Comparison of ENCODE assay signal across 8 cellular contexts in the genomic region with DNA sequence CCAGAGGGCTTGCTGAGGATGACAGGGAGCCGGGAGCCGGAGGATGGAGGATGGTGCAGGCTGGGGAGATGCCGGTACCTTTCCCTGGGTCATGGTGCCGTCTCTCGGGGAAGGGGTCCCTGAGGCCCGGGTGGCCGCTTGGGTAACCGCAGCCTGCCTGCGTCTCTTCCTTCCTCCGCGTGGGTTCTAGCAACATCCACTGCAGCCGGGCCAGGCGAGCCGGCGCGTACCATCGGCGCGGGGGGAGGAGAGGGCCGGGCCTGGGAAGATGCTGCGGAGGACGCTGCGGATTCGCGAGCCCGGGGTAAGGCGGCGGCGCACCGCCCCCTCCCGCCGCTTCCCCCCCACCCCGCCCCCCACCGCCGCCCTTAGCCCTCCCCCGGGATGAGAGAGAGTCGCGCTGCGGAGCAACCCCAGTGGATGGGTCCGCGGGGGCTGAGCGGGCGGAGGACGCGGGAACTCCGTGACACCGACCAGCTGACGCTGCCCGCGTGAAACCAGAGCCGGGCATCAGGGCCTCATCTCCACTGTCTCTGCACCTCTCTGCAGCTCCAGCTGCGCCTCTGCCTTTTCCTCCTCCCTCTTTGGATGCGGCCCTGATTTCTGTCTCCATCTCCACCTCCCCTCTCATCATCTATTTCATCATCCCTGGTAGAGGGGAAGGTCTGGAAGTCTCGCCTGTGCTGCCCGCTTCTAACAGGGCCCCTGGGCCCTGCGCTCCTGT. TPM values are rescaled to one million over a fixed set of nuclear protein-coding genes. Genes with fewer than 3 reads are reported as not detected.
DNase-seq lines count a peak whose midpoint lies in the region; ATAC-seq, FAIRE-seq and TF ChIP-seq lines count a peak whose summit lies in the region.

A gene (minus strand): TSS at position 201 of the 724 bp plus-strand sequence. CDS start 108 bp downstream, at position 93.

- H3K9ac ChIP-seq in H9 (ENCODE audit: extremely low read depth, insufficient read length, low read length): no peak within 1 kb of the TSS

- no peak within 1 kb of the TSS for H3K27ac ChIP-seq in H9 (ENCODE audit: insufficient read length, low read depth, low read length)
- no peak within 1 kb of the TSS for H3K27ac ChIP-seq in iPS DF 6.9 (ENCODE audit: low read length)
- peak within 1 kb of the TSS in 4 of 8 donors; percentile 11 to 49 (median 34) for H3K27ac ChIP-seq in spleen

- H3K18ac ChIP-seq in H9 (ENCODE audit: insufficient read length, low read depth, low read length): peak within 1 kb of the TSS; percentile 75

- H3K4me1 ChIP-seq in H9 (ENCODE audit: insufficient read depth, low read length): no peaks in the 10 kb centered on the region
- H3K4me1 ChIP-seq in iPS DF 6.9 (ENCODE audit: control insufficient read depth, insufficient read depth, low read length): no peaks in the 10 kb centered on the region
- peaks cover 0 to 19% (median 12%) of the 10 kb centered on the region in 6 donors for H3K4me1 ChIP-seq in spleen

- H3K27ac Mint-ChIP-seq in H9: no peak within 1 kb of the TSS

- no peaks in the 10 kb centered on the region; a peak in 1 of 7 replicates for H3K36me3 Mint-ChIP-seq in H9 (ENCODE audit: insufficient read depth in 1 of 3, low read depth in 3 of 3)

- no peak within 1 kb of the TSS for H3K23ac ChIP-seq in H9 (ENCODE audit: insufficient read length, low read depth, low read length)

- no peak within 1 kb of the TSS for H3T11ph ChIP-seq in H9 (ENCODE audit: low read length)

- H4K91ac ChIP-seq in H9 (ENCODE audit: insufficient read length, low read depth, low read length): no peak within 1 kb of the TSS

- H4K5ac ChIP-seq in H9 (ENCODE audit: insufficient read length, low read depth, low read length): no peak within 1 kb of the TSS

- TF ChIP-seq CTCF in H9 (conservative IDR thresholded peaks at IDR 0.05) (no peak), spleen (IDR thresholded peaks at IDR 0.05 in 8 of 11, conservative IDR thresholded peaks at IDR 0.05 in 3 of 11) (no peak)

- peak within 1 kb of the TSS; percentile 1 for H2BK120ac ChIP-seq in H9 (ENCODE audit: low read depth, low read length, poor library complexity, severe bottlenecking)

- H3K4me3 Mint-ChIP-seq in H9: peak within 1 kb of the TSS; percentile 59 to 75

- intact Hi-C loops in spleen (cut with DNase I; ENCODE audit: low total_unique reads): no loop called here

- H3K4me3 ChIP-seq in iPS DF 6.9 (ENCODE audit: low read length): peak within 1 kb of the TSS; percentile 13; the same call in 1 of the 2 replicates
- H3K4me3 ChIP-seq in spleen: peak within 1 kb of the TSS; percentile 4 to 68 (median 35)

- DNase-seq in H9 (peak; percentile 62), SK-N-DZ (ENCODE audit: low spot score) (peak; percentile 90), anterior cingulate cortex (lab: John Stamatoyannopoulos, UW) (peak; percentile 50 to 98 (median 90)), iPS DF 6.9 (ENCODE audit: low read depth, low spot score) (no peak), spleen (peak; percentile 80), A172 (ENCODE audit: low spot score) (no peak), urothelium cell line (ENCODE audit: low spot score) (no peak)

- no peaks in the 10 kb centered on the region for H3K23me2 ChIP-seq in H9 (ENCODE audit: insufficient read length, low read depth, low read length, poor library complexity, severe bottlenecking)

- no peak within 1 kb of the TSS for H2BK5ac ChIP-seq in H9 (ENCODE audit: insufficient read length, low read length)

- ATAC-seq in HG03521 (IDR thresholded peaks at IDR 0.05; ENCODE audit: unreplicated experiment): no peak

- no peak for TF ChIP-seq POLR2A in spleen (IDR thresholded peaks at IDR 0.05)

- H3K4me2 ChIP-seq in H9 (ENCODE audit: insufficient read depth, insufficient read length, low read length): peak within 1 kb of the TSS; percentile 66

- H3K9me3 ChIP-seq in H9 (ENCODE audit: control insufficient read depth, low read depth, low read length) (no peaks in the 10 kb centered on the region), iPS DF 6.9 (ENCODE audit: control insufficient read depth, insufficient read depth, low read length) (no peaks in the 10 kb centered on the region), spleen (no peaks in the 10 kb centered on the region)

- no peaks in the 10 kb centered on the region for H3K36me3 ChIP-seq in iPS DF 6.9 (ENCODE audit: control insufficient read depth, insufficient read depth, low read length)
- no peaks in the 10 kb centered on the region for H3K36me3 ChIP-seq in spleen

- H3K14ac ChIP-seq in H9 (ENCODE audit: insufficient read depth, low read length): peak within 1 kb of the TSS; percentile 63

- peaks cover 65% of the 10 kb centered on the region for H3K27me3 Mint-ChIP-seq in H9 (ENCODE audit: low read depth)

- WGBS in H9 (ENCODE audit: extremely low coverage, insufficient read length, low lambda C conversion rate): no CpG with 5 or more reads among the region's 56 CpGs
- no CpG with 5 or more reads among the region's 56 CpGs for WGBS in iPS DF 6.9 (ENCODE audit: insufficient coverage, insufficient read length)
- 4 to 11% (median 6%) methylated on average over 20 to 55 of the region's 56 CpGs for WGBS in spleen, 5 donors

- H3K4ac ChIP-seq in H9 (ENCODE audit: low read depth, low read length): no peak within 1 kb of the TSS

- no peaks in the 10 kb centered on the region for H3K79me1 ChIP-seq in H9 (ENCODE audit: insufficient read depth, low read depth, low read length, poor library complexity, severe bottlenecking)

- H3K27me3 ChIP-seq in H9 (ENCODE audit: insufficient read depth, low read length) (no peaks in the 10 kb centered on the region; the same call in 1 of the 2 replicates), iPS DF 6.9 (ENCODE audit: control insufficient read depth, insufficient read depth, low read length) (peaks cover 4% of the 10 kb centered on the region; the same call in 1 of the 2 replicates), spleen (replicated peaks in 1 of 7) (peaks cover 0 to 46% (median 10%) of the 10 kb centered on the region in 7 donors)

- no peak within 1 kb of the TSS for H2BK20ac ChIP-seq in H9 (ENCODE audit: low read depth, low read length, poor library complexity, severe bottlenecking)

- H2AFZ ChIP-seq in H9 (ENCODE audit: low read length): no peak within 1 kb of the TSS

- no peak within 1 kb of the TSS for H4K8ac ChIP-seq in H9 (replicated peaks; ENCODE audit: insufficient read length, low read depth, low read length)

- no peak within 1 kb of the TSS for H2BK15ac ChIP-seq in H9 (ENCODE audit: low read depth, low read length)

- no peak within 1 kb of the TSS for H2AK5ac ChIP-seq in H9 (ENCODE audit: insufficient read length, low read length)

- no peaks in the 10 kb centered on the region for H3K9me3 Mint-ChIP-seq in H9

- peaks cover 6 to 28% of the 10 kb centered on the region in 2 experiments for H3K4me1 Mint-ChIP-seq in H9

- H2BK12ac ChIP-seq in H9 (ENCODE audit: insufficient read length, low read depth, low read length): no peak within 1 kb of the TSS

- no peaks in the 10 kb centered on the region for H4K20me1 ChIP-seq in H9 (ENCODE audit: control insufficient read depth, insufficient read depth, insufficient read length)

- H3K56ac ChIP-seq in H9 (ENCODE audit: insufficient read length, low read depth, low read length): no peak within 1 kb of the TSS

- FAIRE-seq in urothelium cell line (lab: Jason Lieb, UNC): no peak

- no peaks in the 10 kb centered on the region for H3K79me2 ChIP-seq in H9 (ENCODE audit: insufficient read depth, low read length)

RNA-seq across cellular contexts. Expression of the gene that starts here (rescaled TPM):
- 0.22 and 0.42 TPM in 2 replicates for total RNA-seq in H9 (2021)
- polyA plus RNA-seq in SK-N-DZ (2014; cell fraction: cytosol; rRNA removed): 39.4 and 53.6 TPM in 2 replicates
- polyA plus RNA-seq in SK-N-DZ (2014; cell fraction: nucleus; rRNA removed): 19.5 and 37.3 TPM in 2 replicates
- total RNA-seq in spleen: 1 to 10 TPM in 4 of 7 donors, under 1 TPM in 2, not detected in 1; 0.09 to 3.2 (median 1.7) TPM
- polyA plus RNA-seq in spleen: under 1 TPM; 0.04 to 0.19 (median 0.17) TPM
- total RNA-seq in A172 (2014; rRNA removed; shearing (Covaris generic)): not detected in 2 replicates

Comparison
In these comparisons a context has a peak if more than half of its experiments do, and no peak if none do; other contexts are left out.
1. Peak in DNase-seq and H3K4me2 ChIP-seq in H9; RNA of the gene not detected or under 1 TPM.
2. DNase-seq: peak in SK-N-DZ (single experiment), anterior cingulate cortex (58 of 58) and spleen (single experiment); none in iPS DF 6.9 (single experiment), A172 (single experiment) and urothelium cell line (single experiment).